ENCODE assay signal across 8 cellular contexts in the genomic region with DNA sequence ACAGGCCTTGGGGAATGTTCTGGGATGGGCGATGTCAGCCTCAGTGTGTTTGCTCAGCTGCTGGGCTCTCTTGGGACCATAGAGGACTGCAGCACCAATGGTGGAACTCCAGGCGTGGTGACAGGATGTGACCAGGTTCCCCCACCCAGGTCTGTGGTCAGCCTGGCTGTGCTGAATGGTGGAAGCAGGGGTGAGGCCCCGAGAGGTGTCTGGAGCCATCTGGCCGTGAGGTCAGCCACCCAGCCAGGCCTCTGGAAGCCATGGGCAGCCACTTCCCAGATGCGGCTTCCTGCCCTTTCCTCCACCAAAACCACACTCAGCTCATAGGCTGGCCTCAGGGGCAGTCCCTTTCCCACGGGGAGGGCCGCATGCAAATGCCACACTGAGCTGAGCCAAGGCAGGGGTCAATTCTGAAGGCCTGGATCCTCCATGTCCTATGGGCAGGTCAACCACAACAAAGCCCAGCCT. TPM values are rescaled to one million over a fixed set of nuclear protein-coding genes. Genes with fewer than 3 reads are reported as not detected.
DNase-seq lines count a peak whose midpoint lies in the region; ATAC-seq and TF ChIP-seq lines count a peak whose summit lies in the region.

No MANE protein-coding gene starts in this region.

- H3K36me3 ChIP-seq in left lung (no peaks in the 10 kb centered on the region), A673 (ENCODE audit: insufficient read depth, low read length, poor library complexity, severe bottlenecking) (no peaks in the 10 kb centered on the region)

- POLR2A ChIA-PET in T-cell (lab: Charles Lee) = no interaction called here
- POLR2A ChIA-PET in A673 (lab: Charles Lee; ENCODE audit: low non-redundant PET) = no interaction called here

- H3K27me3 ChIP-seq in left lung (no peaks in the 10 kb centered on the region), A673 (replicated peaks; ENCODE audit: insufficient read depth, low read depth, low read length, poor library complexity) (no peaks in the 10 kb centered on the region)

- H3K4me1 Mint-ChIP-seq in T-cell = peaks cover 35 to 50% (median 38%) of the 10 kb centered on the region in 3 donors

- no peaks in the 10 kb centered on the region for H3K9me3 Mint-ChIP-seq in T-cell

- CTCF ChIA-PET in T-cell (lab: Charles Lee) (interaction anchor here in 1 of 2 donors (1.3 kb wide), 1 partner anchor 77 kb away, joined by 3 read pairs; no protein-coding TSS in a partner anchor), A673 (lab: Charles Lee) (no interaction called here)

- peak overlapping the region; percentile 83 to 88 for H3K27ac Mint-ChIP-seq in T-cell

- no peaks in the 10 kb centered on the region for H3K36me3 Mint-ChIP-seq in T-cell

- H3K9me3 ChIP-seq in left lung = no peaks in the 10 kb centered on the region
- H3K9me3 ChIP-seq in A673 (ENCODE audit: low read depth, low read length, poor library complexity, severe bottlenecking) = no peaks in the 10 kb centered on the region

- H3K4me1 ChIP-seq in left lung (peaks cover 0 to 37% of the 10 kb centered on the region in 2 donors), A673 (ENCODE audit: insufficient read depth, low read length, poor library complexity, severe bottlenecking) (no peaks in the 10 kb centered on the region)

- H3K4me3 ChIP-seq in left lung (no peak overlapping the region), A673 (ENCODE audit: low read depth, low read length, poor library complexity, severe bottlenecking) (no peak overlapping the region)

- BruUV-seq in A673 (replicated peaks; lab: Mats Ljungman, UMichigan) = no TSS peak

- H3K27ac ChIP-seq in left lung (peak overlapping the region; percentile 39 to 61), A673 (ENCODE audit: low read depth, low read length, poor library complexity, severe bottlenecking) (no peak overlapping the region)

- H3K27me3 Mint-ChIP-seq in T-cell = peaks cover 0 to 4% of the 10 kb centered on the region in 2 donors

- TF ChIP-seq CTCF in left lung (IDR thresholded peaks at IDR 0.05) = no peak
- no peak for TF ChIP-seq CTCF in A673 (conservative IDR thresholded peaks at IDR 0.05; ENCODE audit: low read depth, low read length)

- DNase-seq in ELR (ENCODE audit: low read depth) (peak; percentile 19), T-cell (peak in 2 of 34 experiments; percentile 5 to 23), left lung (peak in 1 of 2 donors; percentile 62), DMS79 treated with DMSO at 0.1 percent for 48 hours (lab: John Stamatoyannopoulos, UW) (no peak), HuH-7.5 (ENCODE audit: low spot score) (no peak), A673 (ENCODE audit: low spot score) (no peak), germinal center (ENCODE audit: low spot score) (no peak)

- peak overlapping the region in 2 of 3 donors; percentile 72 to 73 for H3K4me3 Mint-ChIP-seq in T-cell

- intact Hi-C loops in left lung (cut with DNase I) (loop anchor here in 1 of 2 donors (10.0 kb wide), 1 partner anchor 74 kb away; no protein-coding TSS in a partner anchor), A673 (cut with micrococcal nuclease; ENCODE audit: unreplicated experiment) (no loop called here)

- ATAC-seq in GM21825 (IDR thresholded peaks at IDR 0.05; ENCODE audit: unreplicated experiment) = peak; percentile 59
- ATAC-seq in T-cell (replicated peaks in 1 of 4) = peak in 3 of 4 experiments; percentile 20 to 58 (median 37)
- peak; percentile 73 for ATAC-seq in left lung

RNA-seq across cellular contexts. Expression of gene MAPK7, which starts 7.8 kb away (rescaled TPM):
- total RNA-seq in T-cell = 10 to 100 TPM; 14.6 to 29.8 (median 27.9) TPM
- 10 to 100 TPM; 23.6 to 33.8 TPM for total RNA-seq in left lung
- total RNA-seq in A673 (2021) = 40.0 and 55.8 TPM in 2 replicates

RNA-seq across cellular contexts. Expression of gene B9D1, which starts 8.0 kb away (rescaled TPM):
- total RNA-seq in T-cell (1 to 10 TPM; 1.2 to 2.5 (median 2.1) TPM), left lung (10 to 100 TPM; 11.4 to 14.1 TPM), A673 (2021) (37.0 and 45.2 TPM in 2 replicates)

RNA-seq across cellular contexts. Expression of gene MFAP4, which starts 16.5 kb away (rescaled TPM):
- total RNA-seq in T-cell (under 1 TPM in 3 of 5 donors, not detected in 2; 0.18 to 0.63 (median 0.46) TPM), left lung (100 to 1,000 TPM in 1 of 2 donors, 10 to 100 TPM in 1; 91.0 to 153 TPM), A673 (2021) (60.9 and 92.7 TPM in 2 replicates)

RNA-seq across cellular contexts. Expression of gene RNF112, which starts 40.5 kb away (rescaled TPM):
- total RNA-seq in T-cell (1 to 10 TPM in 3 of 5 donors, under 1 TPM in 2; 0.40 to 1.8 (median 1.2) TPM), left lung (1 to 10 TPM; 2.1 to 3.4 TPM), A673 (2021) (0.09 and 0.57 TPM in 2 replicates)

Comparison
In these comparisons a context has a peak if more than half of its experiments do, and no peak if none do; other contexts are left out.
1. RNA of gene MFAP4, which starts 16.5 kb away (total RNA-seq): 91.0 to 153 TPM in left lung and 60.9 to 92.7 TPM in A673; 0.18 to 0.63 TPM in T-cell; every median in the first group is over 10 times any median in the second.
2. Peak in every context shown above with its lines, with median percentiles within 50 percentile points of each other: ATAC-seq.